ENCODE assay signal across 17 cellular contexts in the genomic region with DNA sequence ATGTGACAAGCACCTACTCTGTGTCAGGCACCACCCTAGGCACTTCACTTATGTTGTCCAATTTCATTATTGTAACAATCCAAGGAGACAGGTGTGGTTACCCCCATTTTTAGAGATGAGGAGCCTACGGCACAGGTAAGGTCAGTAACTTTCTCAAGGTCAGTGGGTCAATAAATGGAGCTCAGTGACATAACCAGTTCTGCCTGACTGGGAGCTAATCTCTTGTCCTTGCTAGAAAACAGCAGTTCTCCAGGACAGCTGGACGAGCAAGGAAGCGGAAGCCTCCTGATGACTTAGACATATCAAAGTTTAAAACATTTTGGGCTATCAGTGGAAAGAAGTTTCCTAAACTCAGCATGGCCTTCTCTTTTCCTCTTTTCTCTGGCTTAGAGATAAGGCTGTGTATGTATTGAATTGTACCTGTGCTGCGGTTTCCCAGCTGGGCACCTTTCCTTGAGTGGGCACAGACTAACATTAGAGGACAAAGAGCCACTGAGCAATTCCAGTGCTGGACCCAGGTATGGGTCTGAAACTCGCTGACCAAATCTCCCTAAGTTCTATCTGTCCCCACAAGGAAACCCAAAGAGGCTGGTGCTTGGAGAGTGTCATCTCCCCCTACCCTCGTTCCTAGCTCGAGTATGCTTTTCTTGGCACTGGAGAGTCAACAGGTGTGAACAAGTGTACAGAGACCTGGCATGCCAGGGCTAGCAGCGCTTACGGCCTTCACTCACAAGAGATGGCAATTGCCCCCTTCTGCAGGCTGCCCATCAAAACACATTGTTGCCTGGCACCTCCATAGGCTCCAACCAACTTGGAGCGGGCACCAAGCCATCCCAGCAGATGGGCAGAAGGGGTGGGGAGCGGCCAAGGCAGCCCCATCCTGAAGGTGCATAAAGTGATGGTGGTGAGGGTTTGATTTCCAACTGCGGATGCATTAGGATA.
DNase-seq lines count a peak whose midpoint lies in the region; ATAC-seq, FAIRE-seq and TF ChIP-seq lines count a peak whose summit lies in the region.
"Had no signal": no experiment of that assay in that cellular context is flagged by ENCODE, and none has a peak within 500 bp of the region (broad histone marks: within the 10 kb centered on the region; RNA-seq: fewer than 3 reads in every experiment).

No MANE protein-coding gene starts in this region.

- H2BK120ac ChIP-seq in trophoblast cell (ENCODE audit: insufficient read depth, low read length, poor library complexity) = no peak overlapping the region

- no peak overlapping the region for H2AFZ ChIP-seq in trophoblast cell (ENCODE audit: insufficient read depth, low read length, poor library complexity)

- no peak overlapping the region for H3K9ac ChIP-seq in trophoblast cell (ENCODE audit: low read length)
- H3K9ac ChIP-seq: BLaER1 had no signal

- peak in 1 of 2 donors; percentile 1 for DNase-seq in cardiac muscle cell (ENCODE audit: low read depth in 1 of 2, low spot score in 1 of 2)
- no peak for DNase-seq in left ventricle myocardium superior
- peak; percentile 8 for DNase-seq in NCI-H69 (lab: John Stamatoyannopoulos, UW)
- DNase-seq in cerebellar cortex (ENCODE audit: low spot score) = peak; percentile 95
- no peak for DNase-seq in trophoblast cell
- no peak for DNase-seq in lower leg skin (ENCODE audit: low spot score in 2 of 2)
- DNase-seq in aorta = no peak
- DNase-seq in GM12891 (ENCODE audit: insufficient read length, low spot score) = no peak
- DNase-seq: 8988T; Calu3; CD8-positive, alpha-beta T cell; GDM1; IMR-90 had no signal

- no peak for TF ChIP-seq POLR2A in lower leg skin (IDR thresholded peaks at IDR 0.05)
- TF ChIP-seq POLR2A in GM12891 (IDR thresholded peaks at IDR 0.05; ENCODE audit: low read depth, low read length) = no peak

- peak overlapping the region; percentile 66 for H3K27ac ChIP-seq in cardiac muscle cell
- no peak overlapping the region for H3K27ac ChIP-seq in trophoblast cell (ENCODE audit: low read depth, low read length)
- no peak overlapping the region for H3K27ac ChIP-seq in aorta (ENCODE audit: low read depth in 1 of 2, low read length in 2 of 2)
- H3K27ac ChIP-seq: BLaER1 had no signal

- H3K18ac ChIP-seq in trophoblast cell (ENCODE audit: low read length) = no peak overlapping the region

- H2BK5ac ChIP-seq in trophoblast cell (ENCODE audit: low read depth, low read length, poor library complexity) = peak overlapping the region; percentile 22

- peak overlapping the region; percentile 61 for H3K14ac ChIP-seq in trophoblast cell (ENCODE audit: low read length)

- H3K27me3 ChIP-seq in cardiac muscle cell (no peaks in the 10 kb centered on the region), trophoblast cell (ENCODE audit: insufficient read depth, low read length) (no peaks in the 10 kb centered on the region), aorta (ENCODE audit: control insufficient read depth in 1 of 2, insufficient read depth in 2 of 2, low read length in 1 of 2) (no peaks in the 10 kb centered on the region)
- H3K27me3 ChIP-seq: BLaER1 had no signal

- H2AK5ac ChIP-seq in trophoblast cell (ENCODE audit: low read length) = no peak overlapping the region

- peak overlapping the region; percentile 0 for H2BK12ac ChIP-seq in trophoblast cell (ENCODE audit: low read length)

- H3K79me1 ChIP-seq in trophoblast cell (ENCODE audit: low read length) = peaks cover 3% of the 10 kb centered on the region

- H3K36me3 ChIP-seq in cardiac muscle cell (no peaks in the 10 kb centered on the region), trophoblast cell (ENCODE audit: control insufficient read depth in 1 of 2, insufficient read depth in 2 of 2, low read length in 2 of 2) (no peaks in the 10 kb centered on the region), aorta (ENCODE audit: control insufficient read depth in 1 of 2, insufficient read depth in 2 of 2, low read length in 1 of 2) (no peaks in the 10 kb centered on the region)
- H3K36me3 ChIP-seq: BLaER1, HAP-1 had no signal

- no peak overlapping the region for H3K4ac ChIP-seq in trophoblast cell (ENCODE audit: low read depth, low read length)

- no peaks in the 10 kb centered on the region for H3K79me2 ChIP-seq in trophoblast cell (ENCODE audit: control insufficient read depth, insufficient read depth, low read length, poor library complexity)

- H3K4me3 ChIP-seq in cardiac muscle cell = no peak overlapping the region
- no peak overlapping the region for H3K4me3 ChIP-seq in trophoblast cell (ENCODE audit: low read depth, low read length)
- H3K4me3 ChIP-seq in lower leg skin (ENCODE audit: low read depth, poor library complexity, severe bottlenecking) = no peak overlapping the region
- H3K4me3 ChIP-seq in aorta (ENCODE audit: low read length in 2 of 2) = no peak overlapping the region
- H3K4me3 ChIP-seq: BLaER1, HAP-1, K562 had no signal

- H4K8ac ChIP-seq in trophoblast cell (ENCODE audit: low read depth, low read length) = no peak overlapping the region

- no peak overlapping the region for H3K23ac ChIP-seq in trophoblast cell (ENCODE audit: low read length)

- no peak overlapping the region for H3K4me2 ChIP-seq in trophoblast cell (ENCODE audit: low read length)
- H3K4me2 ChIP-seq: BLaER1 had no signal

- peak overlapping the region; percentile 51 for H4K91ac ChIP-seq in trophoblast cell (ENCODE audit: low read depth, low read length)

- no peak for ATAC-seq in left ventricle myocardium superior
- no peak for ATAC-seq in aorta (ENCODE audit: low FRiP score)
- ATAC-seq: CD8-positive, alpha-beta T cell; K562 had no signal

- H3K9me3 ChIP-seq in cardiac muscle cell (ENCODE audit: low read depth) = no peaks in the 10 kb centered on the region
- no peaks in the 10 kb centered on the region for H3K9me3 ChIP-seq in trophoblast cell (ENCODE audit: insufficient read depth, low read depth, low read length)
- H3K9me3 ChIP-seq in aorta (ENCODE audit: control insufficient read depth, low read length) = peaks cover 1% of the 10 kb centered on the region
- H3K9me3 ChIP-seq: BLaER1, HAP-1 had no signal

- H4K12ac ChIP-seq in trophoblast cell (ENCODE audit: low read depth, low read length) = no peak overlapping the region

- TF ChIP-seq CTCF in cardiac muscle cell (IDR thresholded peaks at IDR 0.05; ENCODE audit: low read depth, low read length) = no peak
- TF ChIP-seq CTCF in lower leg skin (IDR thresholded peaks at IDR 0.05) = no peak

- intact Hi-C loops in left ventricle myocardium superior (cut with micrococcal nuclease) (no loop called here), lower leg skin (cut with DNase I; ENCODE audit: low total_unique reads) (no loop called here), aorta (cut with DNase I) (no loop called here)

- no peak for FAIRE-seq in GM12891 (lab: Jason Lieb, UNC)
- FAIRE-seq: HTR-8/SVneo, K562 had no signal

- H3K4me1 ChIP-seq in cardiac muscle cell (ENCODE audit: low read depth) (peaks cover 17% of the 10 kb centered on the region), trophoblast cell (ENCODE audit: control insufficient read depth in 1 of 2, insufficient read depth in 2 of 2, low read length in 2 of 2) (peaks cover 5 to 14% of the 10 kb centered on the region in 2 experiments), aorta (ENCODE audit: control insufficient read depth in 1 of 2, insufficient read depth in 2 of 2, low read length in 2 of 2) (no peaks in the 10 kb centered on the region)
- H3K4me1 ChIP-seq: BLaER1, HAP-1 had no signal

- WGBS in trophoblast cell (ENCODE audit: extremely low coverage, insufficient coverage, insufficient read length) = no CpG with 5 or more reads among the region's 12 CpGs
- WGBS in lower leg skin, 2 donors = 89 to 91% methylated on average over 12 of the region's 12 CpGs
- 82 to 88% methylated on average over 12 of the region's 12 CpGs for WGBS in aorta, 2 donors

TF ChIP-seq in GM12891, 5 proteins besides CTCF, POLR2A, EP300 and RAD21:
- no peak for TF ChIP-seq POU2F2 (IDR thresholded peaks at IDR 0.05; ENCODE audit: low read depth, low read length)
- TF ChIP-seq SPI1 (IDR thresholded peaks at IDR 0.05; ENCODE audit: low read depth, low read length) = no peak
- no peak for TF ChIP-seq POLR2AphosphoS5 (IDR thresholded peaks at IDR 0.05; ENCODE audit: low read depth, low read length)
- TF ChIP-seq PAX5 (IDR thresholded peaks at IDR 0.05; ENCODE audit: insufficient read depth, low read length, severe bottlenecking) = no peak
- TF ChIP-seq TAF1 (IDR thresholded peaks at IDR 0.05; ENCODE audit: low read depth, low read length) = no peak

Comparison
In these comparisons a context has a peak if more than half of its experiments do, and no peak if none do; other contexts are left out.
1. DNase-seq: peak in NCI-H69 (single experiment) and cerebellar cortex (single experiment); none in left ventricle myocardium superior (single experiment), trophoblast cell (0 of 2), lower leg skin (0 of 2), aorta (0 of 2) and GM12891 (single experiment).